17 cellular contexts compared by ENCODE assay signal in genomic region chr13:114324334-114324733, GRCh38. TPM values are rescaled to one million over a fixed set of nuclear protein-coding genes. Genes with fewer than 3 reads are reported as not detected.
DNase-seq lines count a peak whose midpoint lies in the region; ATAC-seq and TF ChIP-seq lines count a peak whose summit lies in the region.
"Had no signal": no experiment of that assay in that cellular context is flagged by ENCODE, and none has a peak within 500 bp of the region (broad histone marks: within the 10 kb centered on the region; RNA-seq: fewer than 3 reads in every experiment).

No MANE protein-coding gene starts in this region.

- H3K27me3 ChIP-seq in PC-9 (ENCODE audit: insufficient read depth, low read depth): no peaks in the 10 kb centered on the region

- H2AFZ ChIP-seq in PC-9: no peak overlapping the region

- CTCF ChIA-PET in PC-9 (lab: Charles Lee): no interaction called here

- no peaks in the 10 kb centered on the region; the same call in 1 of the 2 replicates for H3F3A ChIP-seq in PC-9 (ENCODE audit: insufficient read depth, low read depth)

- no peak for TF ChIP-seq CTCF in CD14-positive monocyte (IDR thresholded peaks at IDR 0.05)
- no peak for TF ChIP-seq CTCF in PC-9 (conservative IDR thresholded peaks at IDR 0.05)
- no peak for TF ChIP-seq CTCF in endothelial cell (IDR thresholded peaks at IDR 0.05; ENCODE audit: unreplicated experiment)

- no peaks in the 10 kb centered on the region for H3K9me3 ChIP-seq in PC-9 (ENCODE audit: insufficient read depth, low read depth)

- H3K27ac Mint-ChIP-seq in CD14-positive monocyte (peak overlapping the region; percentile 68 to 89 (median 82)), endothelial cell (ENCODE audit: unreplicated experiment) (no peak overlapping the region)

- no peak for ATAC-seq in HG03175 (IDR thresholded peaks at IDR 0.05; ENCODE audit: unreplicated experiment)
- no peak for ATAC-seq in HG03432 (IDR thresholded peaks at IDR 0.05; ENCODE audit: unreplicated experiment)
- ATAC-seq: Right ventricle myocardium inferior had no signal

- no peaks in the 10 kb centered on the region for H3K4me1 ChIP-seq in PC-9 (replicated peaks; ENCODE audit: insufficient read depth)

- DNase-seq in activated T-cell treated with anti-CD3 and anti-CD28 coated beads for 48 hours (ENCODE audit: low read depth) (peak; percentile 4), activated T-cell treated with anti-CD3 and anti-CD28 coated beads for 4 hours (no peak), CD14-positive monocyte (ENCODE audit: low spot score) (no peak), PC-9 (no peak), endothelial cell (ENCODE audit: low spot score) (no peak), GM19238 (ENCODE audit: insufficient read length, low spot score) (no peak)
- DNase-seq: CD8-positive, alpha-beta memory T cell; DMS 273 treated with DMSO at 0.1 percent for 48 hours; H7; Karpas-422; MM.1S; NCI-H1105; NCI-H187 had no signal

- intact Hi-C loops in CD14-positive monocyte (cut with micrococcal nuclease): no loop called here
- intact Hi-C loops in PC-9 (cut with micrococcal nuclease; ENCODE audit: unreplicated experiment): no loop called here

- H3K9me3 Mint-ChIP-seq in CD14-positive monocyte (peaks cover 0 to 3% (median 0%) of the 10 kb centered on the region in 7 donors), endothelial cell (ENCODE audit: unreplicated experiment) (no peaks in the 10 kb centered on the region)
- H3K9me3 Mint-ChIP-seq: CD8-positive, alpha-beta memory T cell had no signal

- H3K4me3 Mint-ChIP-seq in CD14-positive monocyte: no peak overlapping the region
- H3K4me3 Mint-ChIP-seq in endothelial cell (ENCODE audit: unreplicated experiment): peak overlapping the region; percentile 12
- H3K4me3 Mint-ChIP-seq: B cell; CD8-positive, alpha-beta memory T cell had no signal

- H3K4me3 ChIP-seq in PC-9: no peak overlapping the region

- H3K27me3 Mint-ChIP-seq in CD14-positive monocyte (ENCODE audit: low read depth in 3 of 3) (peaks cover 0 to 3% (median 0%) of the 10 kb centered on the region in 3 donors), endothelial cell (ENCODE audit: unreplicated experiment) (peaks cover 2% of the 10 kb centered on the region)
- H3K27me3 Mint-ChIP-seq: B cell; CD8-positive, alpha-beta memory T cell had no signal

- BruUV-seq in PC-9 (replicated peaks; lab: Mats Ljungman, UMichigan): TSS peak; percentile 5

- H3K36me3 Mint-ChIP-seq in CD14-positive monocyte (peaks cover 59 to 74% of the 10 kb centered on the region in 2 donors), endothelial cell (ENCODE audit: low read depth, unreplicated experiment) (peaks cover 36% of the 10 kb centered on the region)

- no peaks in the 10 kb centered on the region for H3K9me2 ChIP-seq in PC-9 (ENCODE audit: insufficient read depth)

- H3K36me3 ChIP-seq in PC-9 (ENCODE audit: low read depth): peaks cover 17% of the 10 kb centered on the region; the same call in 1 of the 2 replicates

- POLR2A ChIA-PET in PC-9 (lab: Charles Lee; ENCODE audit: unreplicated experiment): no interaction called here

- H3K4me1 Mint-ChIP-seq in CD14-positive monocyte (peaks cover 34% of the 10 kb centered on the region), endothelial cell (ENCODE audit: unreplicated experiment) (peaks cover 11% of the 10 kb centered on the region)

- peaks cover 15% of the 10 kb centered on the region; the same call in 1 of the 2 replicates for H3K79me2 ChIP-seq in PC-9 (ENCODE audit: low read depth)

- no peak overlapping the region for H3K4me2 ChIP-seq in PC-9

- H3K27ac ChIP-seq in PC-9: no peak overlapping the region

- no peaks in the 10 kb centered on the region; the same call in 1 of the 2 replicates for H4K20me1 ChIP-seq in PC-9 (ENCODE audit: insufficient read depth)

RNA-seq across cellular contexts. Expression of gene CHAMP1, which starts 10.0 kb away (rescaled TPM):
- 10 to 100 TPM in 1 of 2 donors, 1 to 10 TPM in 1; 8.9 to 12.9 TPM for polyA plus RNA-seq in CD14-positive monocyte
- total RNA-seq in PC-9 (2021): 15.1 and 16.0 TPM in 2 replicates
- 21.6 TPM for total RNA-seq in endothelial cell (ENCODE audit: unreplicated experiment)

RNA-seq across cellular contexts. Expression of gene UPF3A, which starts 42.9 kb away (rescaled TPM):
- polyA plus RNA-seq in CD14-positive monocyte: 1 to 10 TPM; 6.1 to 7.0 TPM
- total RNA-seq in PC-9 (2021) (54.1 and 67.0 TPM in 2 replicates), endothelial cell (ENCODE audit: unreplicated experiment) (61.6 TPM)
